In genomic region chr3:128991355-128991895, GRCh38 we compare ENCODE assay signal across 2 cellular contexts.
A peak's percentile ranks its signal among the peaks of the same experiment; 100 is the strongest.
TF ChIP-seq lines count a peak whose summit lies in the region.

No MANE protein-coding gene starts in this region.

TF ChIP-seq in liver, 16 proteins besides CTCF, POLR2A, EP300 and RAD21:
- TF ChIP-seq FOXA1 (IDR thresholded peaks at IDR 0.05) (no peak), YY1 (IDR thresholded peaks at IDR 0.05) (peak; percentile 45)

TF ChIP-seq in HepG2, 621 proteins besides CTCF, POLR2A, EP300 and RAD21:
- no peak for TF ChIP-seq SETDB1 (CRISPR knock-in tag; IDR thresholded peaks at IDR 0.05; ENCODE audit: borderline replicate concordance)
- no peak for TF ChIP-seq NFAT5 (CRISPR knock-in tag; IDR thresholded peaks at IDR 0.05)
- TF ChIP-seq, protein P1, sequence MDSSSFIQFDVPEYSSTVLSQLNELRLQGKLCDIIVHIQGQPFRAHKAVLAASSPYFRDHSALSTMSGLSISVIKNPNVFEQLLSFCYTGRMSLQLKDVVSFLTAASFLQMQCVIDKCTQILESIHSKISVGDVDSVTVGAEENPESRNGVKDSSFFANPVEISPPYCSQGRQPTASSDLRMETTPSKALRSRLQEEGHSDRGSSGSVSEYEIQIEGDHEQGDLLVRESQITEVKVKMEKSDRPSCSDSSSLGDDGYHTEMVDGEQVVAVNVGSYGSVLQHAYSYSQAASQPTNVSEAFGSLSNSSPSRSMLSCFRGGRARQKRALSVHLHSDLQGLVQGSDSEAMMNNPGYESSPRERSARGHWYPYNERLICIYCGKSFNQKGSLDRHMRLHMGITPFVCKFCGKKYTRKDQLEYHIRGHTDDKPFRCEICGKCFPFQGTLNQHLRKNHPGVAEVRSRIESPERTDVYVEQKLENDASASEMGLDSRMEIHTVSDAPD (CRISPR knock-in tag; IDR thresholded peaks at IDR 0.05) = no peak
- TF ChIP-seq, protein P2, sequence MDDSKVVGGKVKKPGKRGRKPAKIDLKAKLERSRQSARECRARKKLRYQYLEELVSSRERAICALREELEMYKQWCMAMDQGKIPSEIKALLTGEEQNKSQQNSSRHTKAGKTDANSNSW (CRISPR knock-in tag; IDR thresholded peaks at IDR 0.05; ENCODE audit: borderline replicate concordance) = no peak
- TF ChIP-seq, protein P3, sequence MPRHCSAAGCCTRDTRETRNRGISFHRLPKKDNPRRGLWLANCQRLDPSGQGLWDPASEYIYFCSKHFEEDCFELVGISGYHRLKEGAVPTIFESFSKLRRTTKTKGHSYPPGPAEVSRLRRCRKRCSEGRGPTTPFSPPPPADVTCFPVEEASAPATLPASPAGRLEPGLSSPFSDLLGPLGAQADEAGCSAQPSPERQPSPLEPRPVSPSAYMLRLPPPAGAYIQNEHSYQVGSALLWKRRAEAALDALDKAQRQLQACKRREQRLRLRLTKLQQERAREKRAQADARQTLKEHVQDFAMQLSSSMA (CRISPR knock-in tag; IDR thresholded peaks at IDR 0.05) = no peak
- no peak for TF ChIP-seq NCOR1 (IDR thresholded peaks at IDR 0.05; ENCODE audit: borderline replicate concordance, low read length)
- TF ChIP-seq BCL3 (CRISPR knock-in tag; IDR thresholded peaks at IDR 0.05) = no peak
- no peak for TF ChIP-seq ZBTB3 (CRISPR knock-in tag; IDR thresholded peaks at IDR 0.05; ENCODE audit: borderline replicate concordance, low read depth)
